Comparison of ENCODE assay signal across 23 cellular contexts in genomic region chr18:69399253-69399652, GRCh38. TPM values are rescaled to one million over a fixed set of nuclear protein-coding genes. Genes with fewer than 3 reads are reported as not detected.
DNase-seq lines count a peak whose midpoint lies in the region; FAIRE-seq and TF ChIP-seq lines count a peak whose summit lies in the region.
"Had no signal": no experiment of that assay in that cellular context is flagged by ENCODE, and none has a peak within 500 bp of the region (broad histone marks: within the 10 kb centered on the region; RNA-seq: fewer than 3 reads in every experiment).

No MANE protein-coding gene starts in this region.

- H3K14ac ChIP-seq in H1 (ENCODE audit: insufficient read length) (no peak overlapping the region), neuronal stem cell (ENCODE audit: low read length) (no peak overlapping the region)

- WGBS in HUES64, result 16% methylated on average over 3 of the region's 3 CpGs
- WGBS in H1 (ENCODE audit: extremely low coverage in 1 of 2, insufficient coverage in 1 of 2, insufficient read length in 1 of 2, insufficient replicate concordance in 2 of 2, low coverage in 1 of 2, low lambda C conversion rate in 2 of 2, missing lambda C conversion rate in 1 of 2), 2 experiments, result 11% methylated on average over 3 of the region's 3 CpGs; no CpG with 5 or more reads in 1 of the 2 experiments
- WGBS in neuronal stem cell (ENCODE audit: extremely low coverage in 2 of 2, insufficient read length in 2 of 2, insufficient replicate concordance in 1 of 2), 2 donors, result no CpG with 5 or more reads among the region's 3 CpGs

- peaks cover 21% of the 10 kb centered on the region for H3K23me2 ChIP-seq in H1 (ENCODE audit: low read depth, low read length)

- H4K91ac ChIP-seq in H1 (replicated peaks; ENCODE audit: insufficient read length, low read length) (no peak overlapping the region), neuronal stem cell (ENCODE audit: low read depth, low read length, poor library complexity) (no peak overlapping the region)

- H3K4me3 Mint-ChIP-seq in T-helper 2 cell treated with Interferon-gamma antibody and Interleukin-4, amounts not matched to agents 5 μg/mL and 100 μg/mL, for 36 hours, result no peak overlapping the region

- H4K8ac ChIP-seq in H1 (ENCODE audit: extremely low read depth, insufficient read depth, low read length) (no peak overlapping the region), neuronal stem cell (ENCODE audit: low read depth, low read length) (no peak overlapping the region)

- H3K79me1 ChIP-seq in H1 (ENCODE audit: low read depth, low read length) (no peaks in the 10 kb centered on the region), neuronal stem cell (ENCODE audit: low read depth, low read length) (no peaks in the 10 kb centered on the region)

- H2BK12ac ChIP-seq in H1 (ENCODE audit: low read depth, low read length), result no peak overlapping the region
- H2BK12ac ChIP-seq in neuronal stem cell (ENCODE audit: low read length), result no peak overlapping the region

- H2BK5ac ChIP-seq in H1 (ENCODE audit: low read depth, low read length) (no peak overlapping the region), neuronal stem cell (ENCODE audit: low read length) (no peak overlapping the region)

- H3K23ac ChIP-seq in H1 (ENCODE audit: insufficient read length) (no peak overlapping the region), neuronal stem cell (ENCODE audit: low read depth, low read length, poor library complexity) (no peak overlapping the region)

- CTCF ChIA-PET in H1 (lab: Charles Lee; ENCODE audit: partially characterized antibody), result no interaction called here

- H2AFZ ChIP-seq in H1 (ENCODE audit: low read length) (no peak overlapping the region), neuronal stem cell (ENCODE audit: low read length) (peak overlapping the region; percentile 84)

- FAIRE-seq in H1 (lab: Jason Lieb, UNC), result peak; percentile 85
- FAIRE-seq: colon, keratinocyte had no signal

- H2BK15ac ChIP-seq in H1 (ENCODE audit: low read length) (no peak overlapping the region), neuronal stem cell (ENCODE audit: low read length) (no peak overlapping the region)

- no peak for TF ChIP-seq EP300 in H1 (IDR thresholded peaks at IDR 0.05; ENCODE audit: borderline replicate concordance in 1 of 2, low read depth in 2 of 2, low read length in 2 of 2)

- H3K36me3 ChIP-seq in HUES64 (ENCODE audit: insufficient read depth, low read length) (no peaks in the 10 kb centered on the region), H1 (ENCODE audit: control insufficient read depth in 2 of 4, insufficient read depth in 4 of 4, low read length in 3 of 4) (no peaks in the 10 kb centered on the region), neuronal stem cell (replicated peaks in 1 of 2; ENCODE audit: control insufficient read depth in 2 of 2, insufficient read depth in 2 of 2, low read length in 2 of 2) (no peaks in the 10 kb centered on the region)
- H3K36me3 ChIP-seq: sigmoid colon had no signal

- H3K4me3 ChIP-seq in HUES64 (ENCODE audit: low read length) (peak overlapping the region; percentile 61; the same call in 1 of the 2 replicates), H1 (ENCODE audit: extremely low read depth in 1 of 4, insufficient read depth in 2 of 4, low read depth in 3 of 4, low read length in 4 of 4) (peak overlapping the region in 1 of 4 experiments; percentile 96; a peak in 1 of 8 replicates), neuronal stem cell (ENCODE audit: low read length in 2 of 2) (peak overlapping the region in 1 of 2 donors; percentile 54)
- H3K4me3 ChIP-seq: lung had no signal

- H3K4me1 ChIP-seq in HUES64 (ENCODE audit: insufficient read depth, low read length), result peaks cover 26% of the 10 kb centered on the region
- peaks cover 2 to 9% (median 6%) of the 10 kb centered on the region in 4 experiments; a peak in 6 of 7 replicates for H3K4me1 ChIP-seq in H1 (replicated peaks in 1 of 4; ENCODE audit: control insufficient read depth in 3 of 4, insufficient read depth in 4 of 4, low read length in 3 of 4)
- H3K4me1 ChIP-seq in neuronal stem cell (ENCODE audit: control insufficient read depth in 2 of 2, insufficient read depth in 1 of 2, low read depth in 1 of 2, low read length in 2 of 2), result peaks cover 0 to 11% of the 10 kb centered on the region in 2 donors

- H2BK120ac ChIP-seq in H1 (replicated peaks; ENCODE audit: low read depth, low read length), result no peak overlapping the region
- H2BK120ac ChIP-seq in neuronal stem cell (ENCODE audit: low read depth, low read length), result no peak overlapping the region

- H3K18ac ChIP-seq in H1 (ENCODE audit: extremely low read depth, low read length) (no peak overlapping the region), neuronal stem cell (ENCODE audit: low read length) (no peak overlapping the region)

- no peak for TF ChIP-seq CTCF in H1 (IDR thresholded peaks at IDR 0.05; ENCODE audit: control extremely low read depth in 1 of 3, insufficient read depth in 1 of 3, low read depth in 1 of 3, low read length in 3 of 3)

- DNase-seq in DMS 273 treated with DMSO at 0.1 percent for 48 hours (lab: John Stamatoyannopoulos, UW) (peak; percentile 40), H1 (ENCODE audit: low read depth in 1 of 2, low spot score in 2 of 2) (no peak), neuronal stem cell (ENCODE audit: low spot score) (no peak), NCI-H2196 (lab: John Stamatoyannopoulos, UW; ENCODE audit: unreplicated experiment) (no peak), inferior parietal cortex (ENCODE audit: extremely low spot score) (no peak)
- no peak for DNase-seq in T-helper 2 cell treated with Interferon-gamma antibody and Interleukin-4, amounts not matched to agents 5 μg/mL and 100 μg/mL, for 36 hours (ENCODE audit: low spot score)
- DNase-seq: activated CD4-positive, alpha-beta T cell treated with anti-CD3 and anti-CD28 coated beads for 4 hours; DND-41; head of caudate nucleus; Kasumi-1; NCI-H1092 treated with DMSO at 0.1 percent for 48 hours; NCI-H2081 treated with DMSO at 0.1 percent for 48 hours; NCI-H524 treated with DMSO at 0.1 percent for 48 hours; Right ventricle myocardium superior; sigmoid colon; T-cell had no signal

- H2BK20ac ChIP-seq in H1 (ENCODE audit: low read length), result no peak overlapping the region

- TF ChIP-seq POLR2A in H1 (IDR thresholded peaks at IDR 0.05; ENCODE audit: control extremely low read depth in 1 of 2, low read depth in 2 of 2, low read length in 2 of 2), result no peak

- H3K79me2 ChIP-seq in H1 (ENCODE audit: control insufficient read depth in 1 of 2, insufficient read depth in 2 of 2, low read length in 2 of 2), result no peaks in the 10 kb centered on the region

- no peak overlapping the region for H4K5ac ChIP-seq in H1 (ENCODE audit: insufficient read length, low read depth, low read length)

- H3K4ac ChIP-seq in H1 (replicated peaks; ENCODE audit: insufficient read length, low read depth, low read length) (no peak overlapping the region), neuronal stem cell (ENCODE audit: low read length) (no peak overlapping the region)

- H3K9me3 Mint-ChIP-seq in T-helper 2 cell treated with Interferon-gamma antibody and Interleukin-4, amounts not matched to agents 5 μg/mL and 100 μg/mL, for 36 hours, result no peaks in the 10 kb centered on the region
- H3K9me3 Mint-ChIP-seq: stimulated activated effector memory CD8-positive, alpha-beta T cell treated with anti-CD3 and anti-CD28 coated beads, Interleukin-12 subunit alpha, Interleukin-12 subunit beta, amount 100 ng/mL, for 72 hours; T-cell had no signal

- no peak overlapping the region for H3K27ac Mint-ChIP-seq in T-helper 2 cell treated with Interferon-gamma antibody and Interleukin-4, amounts not matched to agents 5 μg/mL and 100 μg/mL, for 36 hours
- H3K27ac Mint-ChIP-seq: activated naive CD8-positive, alpha-beta T cell; stimulated activated effector memory CD8-positive, alpha-beta T cell treated with anti-CD3 and anti-CD28 coated beads, Interleukin-12 subunit alpha, Interleukin-12 subunit beta, amount 100 ng/mL, for 72 hours; T-cell had no signal

- no peaks in the 10 kb centered on the region for H3K9me3 ChIP-seq in HUES64 (ENCODE audit: insufficient read depth, low read depth, low read length)
- H3K9me3 ChIP-seq in H1 (ENCODE audit: insufficient read depth in 2 of 2, low read depth in 1 of 2, low read length in 1 of 2), result no peaks in the 10 kb centered on the region
- H3K9me3 ChIP-seq in neuronal stem cell (replicated peaks in 1 of 2; ENCODE audit: control insufficient read depth in 2 of 2, insufficient read depth in 1 of 2, low read depth in 1 of 2, low read length in 2 of 2), result peaks cover 2 to 5% of the 10 kb centered on the region in 2 donors
- H3K9me3 ChIP-seq: sigmoid colon had no signal

- H3K27me3 ChIP-seq in HUES64 (ENCODE audit: insufficient read depth, low read length) (peaks cover 53% of the 10 kb centered on the region), H1 (replicated peaks in 1 of 4; ENCODE audit: control insufficient read depth in 3 of 4, extremely low read depth in 1 of 4, insufficient read depth in 3 of 4, low read length in 3 of 4) (peaks cover 20 to 32% (median 28%) of the 10 kb centered on the region in 4 experiments), neuronal stem cell (ENCODE audit: control insufficient read depth in 3 of 3, insufficient read depth in 3 of 3, low read depth in 1 of 3, low read length in 3 of 3) (peaks cover 0 to 24% (median 12%) of the 10 kb centered on the region in 3 experiments)

- no peaks in the 10 kb centered on the region for H3K36me3 Mint-ChIP-seq in T-helper 2 cell treated with Interferon-gamma antibody and Interleukin-4, amounts not matched to agents 5 μg/mL and 100 μg/mL, for 36 hours (ENCODE audit: low read depth)
- H3K36me3 Mint-ChIP-seq: activated naive CD8-positive, alpha-beta T cell; stimulated activated effector memory CD8-positive, alpha-beta T cell treated with anti-CD3 and anti-CD28 coated beads, Interleukin-12 subunit alpha, Interleukin-12 subunit beta, amount 100 ng/mL, for 72 hours; T-cell had no signal

- POLR2A ChIA-PET in H1 (lab: Charles Lee; ENCODE audit: partially characterized antibody), result interaction anchor here (0.9 kb wide), 1 partner anchor 63 kb away, joined by 4 read pairs; no protein-coding TSS in a partner anchor

- no peak overlapping the region for H2AK5ac ChIP-seq in H1 (ENCODE audit: low read depth, low read length)
- no peak overlapping the region for H2AK5ac ChIP-seq in neuronal stem cell (ENCODE audit: low read depth, low read length)

- H3K4me1 Mint-ChIP-seq in T-helper 2 cell treated with Interferon-gamma antibody and Interleukin-4, amounts not matched to agents 5 μg/mL and 100 μg/mL, for 36 hours (ENCODE audit: low read depth), result peaks cover 5% of the 10 kb centered on the region

- no peak for TF ChIP-seq RAD21 in H1 (IDR thresholded peaks at IDR 0.05 in 1 of 2, conservative IDR thresholded peaks at IDR 0.05 in 1 of 2; ENCODE audit: low read depth in 2 of 2, low read length in 2 of 2)

- H4K20me1 ChIP-seq in H1 (replicated peaks in 1 of 2; ENCODE audit: control insufficient read depth in 1 of 2, insufficient read depth in 2 of 2, low read length in 2 of 2), result no peaks in the 10 kb centered on the region

- H3K27ac ChIP-seq in HUES64 (ENCODE audit: low read depth, low read length) (no peak overlapping the region), H1 (ENCODE audit: low read depth, low read length) (no peak overlapping the region), neuronal stem cell (replicated peaks; ENCODE audit: low read length) (no peak overlapping the region)

- H3K27me3 Mint-ChIP-seq in T-helper 2 cell treated with Interferon-gamma antibody and Interleukin-4, amounts not matched to agents 5 μg/mL and 100 μg/mL, for 36 hours (ENCODE audit: low read depth), result peaks cover 47% of the 10 kb centered on the region

- H3K9ac ChIP-seq in HUES64 (ENCODE audit: low read depth, low read length) (no peak overlapping the region), H1 (replicated peaks in 1 of 4; ENCODE audit: extremely low read depth in 1 of 4, low read depth in 3 of 4, low read length in 3 of 4) (no peak overlapping the region), neuronal stem cell (ENCODE audit: low read depth, low read length, poor library complexity) (no peak overlapping the region)

- peak overlapping the region; percentile 79 to 91; a peak in 3 of 4 replicates for H3K4me2 ChIP-seq in H1 (ENCODE audit: insufficient read depth in 1 of 2, low read depth in 2 of 2, low read length in 2 of 2)
- no peak overlapping the region for H3K4me2 ChIP-seq in neuronal stem cell (ENCODE audit: insufficient read depth, low read length, poor library complexity, severe bottlenecking)

- no peak overlapping the region for H3K56ac ChIP-seq in H1 (replicated peaks; ENCODE audit: insufficient read length, low read depth, low read length)

RNA-seq across cellular contexts. Expression of gene DOK6, which starts 1.4 kb away (rescaled TPM):
- 0.45 TPM for polyA plus RNA-seq in HUES64 (2013, experiment 1 of 2)
- 0.63 TPM for polyA plus RNA-seq in HUES64 (2013, experiment 2 of 2)
- 0.50 and 0.75 TPM in 2 replicates for total RNA-seq in H1 (2021; fragmentation: NEBNext Ultra II Directional; extraction: Animal tissue kit (Norgen Biotek cat#: 25700))
- polyA plus RNA-seq in H1 (2011; rRNA removed), result 0.09 and 0.33 TPM in 2 replicates
- polyA plus RNA-seq in H1 (2011; cell fraction: cytosol; rRNA removed), result 0.81 TPM
- 0.34 TPM for polyA plus RNA-seq in H1 (2011; cell fraction: nucleus; rRNA removed)
- 0.04 to 0.68 TPM (median 0.44 TPM) in 4 replicates for polyA plus RNA-seq in H1 (2012, experiment 1 of 2)
- not detected for polyA plus RNA-seq in H1 (2012, experiment 2 of 2)
- polyA plus RNA-seq in H1 (2013, experiment 1 of 2), result 0.20 TPM
- 0.11 TPM for polyA plus RNA-seq in H1 (2013, experiment 2 of 2)
- polyA minus RNA-seq in H1 (2011; rRNA and poly(A)+ RNA removed), result 0.35 and 1.8 TPM in 2 replicates
- not detected for polyA minus RNA-seq in H1 (2011; cell fraction: cytosol; rRNA and poly(A)+ RNA removed)
- 0.50 TPM for polyA minus RNA-seq in H1 (2011; cell fraction: nucleus; rRNA and poly(A)+ RNA removed)
- 0.91 TPM for polyA plus RNA-seq in neuronal stem cell (2013, experiment 1 of 2)
- polyA plus RNA-seq in neuronal stem cell (2013, experiment 2 of 2), result 1.2 TPM
- total RNA-seq: HT-29 had no signal
- polyA plus RNA-seq: keratinocyte had no signal
